In the genomic region with DNA sequence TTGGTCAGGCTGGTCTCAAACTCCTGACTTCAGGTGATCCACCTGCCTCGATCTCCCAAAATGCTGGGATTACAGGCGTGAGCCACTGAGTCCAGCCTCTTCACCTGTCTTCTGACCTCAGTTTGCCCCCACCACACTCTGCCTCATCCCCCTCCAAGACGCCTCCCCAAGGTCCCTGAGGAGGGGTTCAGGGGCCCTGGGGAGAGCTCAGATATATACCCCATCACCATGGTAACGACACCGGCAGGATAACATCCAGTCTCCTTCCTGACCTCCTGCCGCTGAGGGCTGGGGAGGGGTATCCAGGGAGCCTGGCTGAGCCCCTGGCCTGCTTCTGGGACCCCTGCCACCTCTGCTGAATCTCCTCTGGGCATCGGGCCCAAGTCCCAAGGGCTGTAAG, we compare ENCODE assay signal across 1 cellular context.
TF ChIP-seq lines count a peak whose summit lies in the region.

No MANE protein-coding gene starts in this region.

TF ChIP-seq in K562, 482 proteins besides CTCF, POLR2A, EP300 and RAD21:
- TF ChIP-seq RFX1 (IDR thresholded peaks at IDR 0.05): peak; percentile 82
- no peak for TF ChIP-seq RBM25 (IDR thresholded peaks at IDR 0.05; ENCODE audit: low read depth, low read length, severe bottlenecking)
